16 cellular contexts compared by ENCODE assay signal in the genomic region with DNA sequence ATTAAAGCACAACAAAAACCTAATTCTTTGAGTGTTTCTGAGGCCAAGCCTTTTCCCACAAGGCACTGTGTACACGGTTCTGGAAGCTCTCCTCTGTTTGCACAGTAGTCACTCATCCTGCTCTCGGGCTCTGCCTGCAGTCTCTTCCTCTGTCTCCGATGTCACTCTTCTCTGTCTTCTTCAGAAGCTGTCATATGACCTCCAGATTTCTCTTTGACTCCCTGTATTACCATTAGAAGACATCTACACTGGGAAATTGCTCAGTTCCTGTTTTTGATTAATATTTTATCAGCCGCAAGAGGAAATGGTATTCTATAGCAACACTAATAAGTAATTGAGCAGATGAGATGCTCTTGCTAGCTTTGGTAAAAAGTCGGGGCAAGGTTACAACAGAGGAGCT.
DNase-seq lines count a peak whose midpoint lies in the region; ATAC-seq lines count a peak whose summit lies in the region.
"Had no signal": no experiment of that assay in that cellular context is flagged by ENCODE, and none has a peak within 500 bp of the region (broad histone marks: within the 10 kb centered on the region; RNA-seq: fewer than 3 reads in every experiment).

No MANE protein-coding gene starts in this region.

- no peak overlapping the region for H3K4me3 Mint-ChIP-seq in natural killer cell treated with Interleukin-12 subunit alpha and Interleukin-12 subunit beta and Interleukin-15 and Interleukin-18, amount 100 ng/mL, for 72 hours
- H3K4me3 Mint-ChIP-seq: CD4-positive, CD25-positive, alpha-beta regulatory T cell had no signal

- no peak overlapping the region for H3K27ac Mint-ChIP-seq in natural killer cell treated with Interleukin-12 subunit alpha and Interleukin-12 subunit beta and Interleukin-15 and Interleukin-18, amount 100 ng/mL, for 72 hours
- H3K27ac Mint-ChIP-seq: CD4-positive, CD25-positive, alpha-beta regulatory T cell had no signal

- no peaks in the 10 kb centered on the region for H3K36me3 Mint-ChIP-seq in natural killer cell treated with Interleukin-12 subunit alpha and Interleukin-12 subunit beta and Interleukin-15 and Interleukin-18, amount 100 ng/mL, for 72 hours
- H3K36me3 Mint-ChIP-seq: CD4-positive, CD25-positive, alpha-beta regulatory T cell had no signal

- peak; percentile 53 for ATAC-seq in GM21786 (IDR thresholded peaks at IDR 0.05; ENCODE audit: unreplicated experiment)
- peak; percentile 88 for ATAC-seq in HG03571 (IDR thresholded peaks at IDR 0.05; ENCODE audit: unreplicated experiment)
- ATAC-seq in natural killer cell treated with Interleukin-12 subunit alpha and Interleukin-12 subunit beta and Interleukin-15 and Interleukin-18, amount 100 ng/mL, for 72 hours, result no peak
- ATAC-seq: gastroesophageal sphincter, HCT116 had no signal

- H3K4me1 Mint-ChIP-seq in natural killer cell treated with Interleukin-12 subunit alpha and Interleukin-12 subunit beta and Interleukin-15 and Interleukin-18, amount 100 ng/mL, for 72 hours (ENCODE audit: low read depth in 2 of 2), result no peaks in the 10 kb centered on the region
- H3K4me1 Mint-ChIP-seq: CD4-positive, CD25-positive, alpha-beta regulatory T cell had no signal

- no peaks in the 10 kb centered on the region for H3K9me3 Mint-ChIP-seq in natural killer cell treated with Interleukin-12 subunit alpha and Interleukin-12 subunit beta and Interleukin-15 and Interleukin-18, amount 100 ng/mL, for 72 hours

- no peaks in the 10 kb centered on the region for H3K27me3 Mint-ChIP-seq in natural killer cell treated with Interleukin-12 subunit alpha and Interleukin-12 subunit beta and Interleukin-15 and Interleukin-18, amount 100 ng/mL, for 72 hours
- H3K27me3 Mint-ChIP-seq: CD4-positive, CD25-positive, alpha-beta regulatory T cell had no signal

- DNase-seq in NCI-H2029 treated with DMSO at 0.1 percent for 48 hours (lab: John Stamatoyannopoulos, UW) (peak; percentile 17), NCI-H2029 (lab: John Stamatoyannopoulos, UW) (no peak), medulla oblongata (ENCODE audit: extremely low spot score) (peak; percentile 13), KBM-7 (no peak)
- DNase-seq in natural killer cell treated with Interleukin-12 subunit alpha and Interleukin-12 subunit beta and Interleukin-15 and Interleukin-18, amount 100 ng/mL, for 72 hours (ENCODE audit: low spot score), result no peak
- DNase-seq in stimulated activated CD4-positive, alpha-beta T cell treated with anti-CD3 and anti-CD28 coated beads, Interleukin-4, amount 100 ng/mL, for 1 hour, result no peak
- DNase-seq: activated gamma-delta T cell; CD4-positive, CD25-positive, alpha-beta regulatory T cell; EL; mesendoderm; NCI-H2227 treated with DMSO at 0.1 percent for 48 hours; stimulated activated CD4-positive, alpha-beta T cell treated with anti-CD3 and anti-CD28 coated beads, Interleukin-2, amount 100 ng/mL, for 48 hours had no signal

- in situ Hi-C loops in KBM-7 (cut with MboI; ENCODE audit: low pct_unique_long_range_greater_than_20kb, low sequenced_read_pairs), result no loop called here

Comparison
In these comparisons a context has a peak if more than half of its experiments do, and no peak if none do; other contexts are left out.
1. DNase-seq: peak in NCI-H2029 treated with DMSO at 0.1 percent for 48 hours (single experiment) and medulla oblongata (single experiment); none in NCI-H2029 (single experiment), natural killer cell treated with Interleukin-12 subunit alpha and Interleukin-12 subunit beta and Interleukin-15 and Interleukin-18, amount 100 ng/mL, for 72 hours (single experiment), stimulated activated CD4-positive, alpha-beta T cell treated with anti-CD3 and anti-CD28 coated beads, Interleukin-4, amount 100 ng/mL, for 1 hour (single experiment) and KBM-7 (single experiment).
2. ATAC-seq: peak in GM21786 (single experiment) and HG03571 (single experiment); none in natural killer cell treated with Interleukin-12 subunit alpha and Interleukin-12 subunit beta and Interleukin-15 and Interleukin-18, amount 100 ng/mL, for 72 hours (0 of 2).